In genomic region chr17:28951991-28952975, GRCh38 we compare ENCODE assay signal across 9 cellular contexts. TPM values are rescaled to one million over a fixed set of nuclear protein-coding genes. Genes with fewer than 3 reads are reported as not detected.
DNase-seq lines count a peak whose midpoint lies in the region; ATAC-seq and TF ChIP-seq lines count a peak whose summit lies in the region.
"Had no signal": no experiment of that assay in that cellular context is flagged by ENCODE, and none has a peak within 500 bp of the region (broad histone marks: within the 10 kb centered on the region; RNA-seq: fewer than 3 reads in every experiment).

No MANE protein-coding gene starts in this region.

- H3K4me1 ChIP-seq in spleen = peaks cover 19 to 37% (median 29%) of the 10 kb centered on the region in 6 donors

- H3K9me3 ChIP-seq in spleen = no peaks in the 10 kb centered on the region

- no peaks in the 10 kb centered on the region for H3K27me3 ChIP-seq in spleen (replicated peaks in 1 of 7)

- intact Hi-C loops in spleen (cut with DNase I; ENCODE audit: low total_unique reads) = no loop called here

- peak in 2 of 11 experiments; percentile 20 to 25 for TF ChIP-seq CTCF in spleen (IDR thresholded peaks at IDR 0.05 in 8 of 11, conservative IDR thresholded peaks at IDR 0.05 in 3 of 11)

- H3K27ac ChIP-seq in spleen = peak overlapping the region; percentile 93 to 100 (median 99)

- DNase-seq in AG20443 (ENCODE audit: low spot score) = peak; percentile 96
- peak; percentile 99 for DNase-seq in NCI-H345 (lab: John Stamatoyannopoulos, UW)
- DNase-seq in activated CD4-positive, CD25-positive, alpha-beta regulatory T cell (lab: John Stamatoyannopoulos, UW) = peak; percentile 76 to 90 (median 90)
- DNase-seq in cerebellar cortex (ENCODE audit: low spot score) = peak; percentile 100
- DNase-seq in iris pigment epithelial cell (ENCODE audit: low read depth) = peak; percentile 100
- peak; percentile 97 for DNase-seq in spleen

- TF ChIP-seq POLR2A in spleen (IDR thresholded peaks at IDR 0.05) = peak in 2 of 3 donors; percentile 9 to 47

- peaks cover 0 to 1% (median 0%) of the 10 kb centered on the region in 6 donors for H3K36me3 ChIP-seq in spleen

- ATAC-seq in GM19035 (IDR thresholded peaks at IDR 0.05; ENCODE audit: unreplicated experiment) (peak; percentile 56), HG03280 (IDR thresholded peaks at IDR 0.05; ENCODE audit: unreplicated experiment) (peak; percentile 59)

- 5 to 11% (median 6%) methylated on average over 23 to 36 of the region's 36 CpGs for WGBS in spleen, 5 donors

- H3K4me3 ChIP-seq in spleen = peak overlapping the region; percentile 14 to 98 (median 72)

RNA-seq across cellular contexts. Expression of gene PHF12, which starts 1.0 kb away (rescaled TPM):
- total RNA-seq in spleen = 100 to 1,000 TPM in 2 of 7 donors, 10 to 100 TPM in 5; 65.9 to 118 (median 84.9) TPM
- polyA plus RNA-seq in spleen = 10 to 100 TPM; 16.2 to 22.0 (median 20.0) TPM

RNA-seq across cellular contexts. Expression of gene DHRS13, which starts 49.4 kb away (rescaled TPM):
- total RNA-seq in spleen = 10 to 100 TPM; 14.7 to 51.2 (median 21.2) TPM
- polyA plus RNA-seq in spleen = 10 to 100 TPM; 12.2 to 12.6 (median 12.6) TPM

RNA-seq across cellular contexts. Expression of gene SEZ6, which starts 53.5 kb away (rescaled TPM):
- under 1 TPM in 1 of 7 donors, not detected in 6; 0.88 TPM for total RNA-seq in spleen
- polyA plus RNA-seq in spleen = not detected
- total RNA-seq: T-helper 2 cell treated with Interferon-gamma antibody and Interleukin-4, amounts not matched to agents 100 ng/mL and 5 ng/mL, for 36 hours had no signal

RNA-seq across cellular contexts. Expression of gene FLOT2, which starts 54.8 kb away (rescaled TPM):
- total RNA-seq in spleen = 100 to 1,000 TPM; 133 to 259 (median 202) TPM
- 100 to 1,000 TPM in 1 of 3 donors, 10 to 100 TPM in 2; 80.8 to 119 (median 92.8) TPM for polyA plus RNA-seq in spleen

Comparison
In these comparisons a context has a peak if more than half of its experiments do, and no peak if none do; other contexts are left out.
1. Peak in every context shown above with its lines: DNase-seq, ATAC-seq, H3K4me3 ChIP-seq and H3K27ac ChIP-seq.